In the genomic region with DNA sequence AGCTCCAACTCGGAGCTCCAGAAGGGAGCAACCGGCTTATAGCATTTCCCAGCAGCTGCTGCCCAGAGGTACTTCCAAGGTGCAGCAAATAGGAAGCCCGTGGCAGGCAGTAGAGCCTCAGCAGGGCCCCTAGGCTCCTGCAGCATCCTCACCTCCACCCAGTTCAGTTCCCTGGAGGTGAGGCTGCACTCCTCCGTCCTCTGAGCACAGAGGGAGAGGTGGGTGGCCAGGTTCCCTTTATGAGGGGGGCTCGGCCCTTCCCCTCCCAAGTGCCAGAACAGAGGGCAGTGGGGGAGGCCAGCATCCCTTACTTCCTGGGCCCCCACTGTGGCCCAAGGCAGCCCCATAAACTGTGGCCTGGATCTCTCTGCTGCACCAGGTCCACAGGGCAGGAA, we compare ENCODE assay signal across 17 cellular contexts.
DNase-seq lines count a peak whose midpoint lies in the region; ATAC-seq, FAIRE-seq and TF ChIP-seq lines count a peak whose summit lies in the region.
"Had no signal": no experiment of that assay in that cellular context is flagged by ENCODE, and none has a peak within 500 bp of the region (broad histone marks: within the 10 kb centered on the region; RNA-seq: fewer than 3 reads in every experiment).

No MANE protein-coding gene starts in this region.

- H3K9me3 ChIP-seq in sigmoid colon = no peaks in the 10 kb centered on the region
- H3K9me3 ChIP-seq: BLaER1 treated with 17β-estradiol and CSF1 and Interleukin-3, amounts not matched to agents 10 nM and 100 nM; HAP-1 had no signal

- peak; percentile 69 for DNase-seq in cardiac septum (ENCODE audit: low spot score)
- no peak for DNase-seq in left cardiac atrium
- peak; percentile 78 for DNase-seq in mesenteric fat pad (ENCODE audit: low spot score)
- DNase-seq in sigmoid colon = peak; percentile 20
- DNase-seq in GM19239 (ENCODE audit: insufficient read length, low spot score) = no peak
- DNase-seq in NCI-H2107 (lab: John Stamatoyannopoulos, UW) = no peak
- DNase-seq: 8988T; Calu3; CD8-positive, alpha-beta T cell; DMS79 treated with DMSO at 0.1 percent for 48 hours; GF-D8; IMR-90 had no signal

- no peak for TF ChIP-seq EP300 in sigmoid colon (IDR thresholded peaks at IDR 0.05)

- FAIRE-seq in GM19239 (lab: Jason Lieb, UNC) = no peak
- FAIRE-seq: H1, HTR-8/SVneo had no signal

- H3K4me3 ChIP-seq in sigmoid colon = no peak overlapping the region
- H3K4me3 ChIP-seq: BLaER1 treated with 17β-estradiol and CSF1 and Interleukin-3, amounts not matched to agents 10 nM and 100 nM; HAP-1 had no signal

- peaks cover 0 to 7% (median 0%) of the 10 kb centered on the region in 4 donors for H3K4me1 ChIP-seq in sigmoid colon
- H3K4me1 ChIP-seq: HAP-1 had no signal

- H3K27me3 ChIP-seq in sigmoid colon = no peaks in the 10 kb centered on the region

- no peak overlapping the region for H3K27ac ChIP-seq in sigmoid colon
- H3K27ac ChIP-seq: BLaER1 treated with 17β-estradiol and CSF1 and Interleukin-3, amounts not matched to agents 10 nM and 100 nM had no signal

- ATAC-seq in left cardiac atrium (no peak), HG03045 (IDR thresholded peaks at IDR 0.05; ENCODE audit: unreplicated experiment) (no peak)
- ATAC-seq: CD8-positive, alpha-beta T cell had no signal

- WGBS in sigmoid colon, 2 donors = 68 to 76% methylated on average over 5 of the region's 5 CpGs

- intact Hi-C loops in cardiac septum (cut with DNase I) (no loop called here), left cardiac atrium (cut with DNase I) (no loop called here), sigmoid colon (cut with DNase I) (no loop called here)

- H3K36me3 ChIP-seq in sigmoid colon = peaks cover 0 to 10% (median 0%) of the 10 kb centered on the region in 4 donors
- H3K36me3 ChIP-seq: HAP-1 had no signal

- no peak for TF ChIP-seq CTCF in sigmoid colon (IDR thresholded peaks at IDR 0.05)

- no peak for TF ChIP-seq POLR2A in sigmoid colon (IDR thresholded peaks at IDR 0.05)

Comparison
In these comparisons a context has a peak if more than half of its experiments do, and no peak if none do; other contexts are left out.
1. DNase-seq: peak in cardiac septum (single experiment), mesenteric fat pad (single experiment) and sigmoid colon (single experiment); none in left cardiac atrium (single experiment), GM19239 (single experiment) and NCI-H2107 (single experiment).